8 cellular contexts compared by ENCODE assay signal in the genomic region with DNA sequence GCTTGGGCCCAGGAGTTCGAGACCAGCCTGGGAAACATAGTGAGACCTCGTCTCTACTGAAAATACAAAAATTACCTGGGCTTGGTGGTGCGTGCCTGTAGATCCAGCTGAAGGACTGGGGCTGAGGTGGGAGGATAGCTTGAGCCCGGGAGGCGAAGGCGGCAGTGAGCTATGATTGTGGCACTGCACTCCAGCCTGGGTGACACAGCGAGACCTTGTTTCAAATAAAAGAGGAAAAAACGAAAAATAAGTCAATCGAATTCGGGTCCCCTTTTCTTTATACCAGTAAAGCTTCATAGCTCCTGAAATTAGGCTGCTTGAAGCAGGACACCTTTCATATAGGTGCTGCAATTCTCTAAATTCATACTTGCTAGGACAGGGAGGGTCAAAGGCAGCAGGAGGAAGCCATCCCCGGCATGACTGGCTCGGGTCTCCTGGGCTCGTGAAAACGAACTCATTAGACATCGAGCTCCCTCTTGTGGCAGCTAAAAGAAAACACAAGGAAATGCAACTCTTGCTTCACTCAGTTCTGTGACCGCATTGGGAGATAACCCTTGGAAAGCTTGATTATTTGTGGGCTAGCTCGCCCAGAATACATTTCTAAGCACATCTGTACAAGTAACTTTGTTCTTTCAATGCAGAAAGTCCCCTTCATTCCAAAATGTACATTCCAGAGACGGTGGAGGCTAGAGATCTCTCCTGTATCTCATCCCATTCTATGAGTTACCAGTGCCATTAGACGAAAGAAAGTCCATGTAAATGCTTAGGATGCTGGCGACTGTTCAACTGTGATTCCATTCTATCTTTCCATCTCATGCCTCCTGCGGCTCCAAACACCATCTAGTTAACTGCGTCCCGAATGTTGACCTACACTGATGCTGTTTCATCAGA. TPM values are rescaled to one million over a fixed set of nuclear protein-coding genes. Genes with fewer than 3 reads are reported as not detected.
DNase-seq lines count a peak whose midpoint lies in the region; ATAC-seq and TF ChIP-seq lines count a peak whose summit lies in the region.

No MANE protein-coding gene starts in this region.

- H3K9ac ChIP-seq in parathyroid adenoma: no peak overlapping the region

- H3K4me2 ChIP-seq in parathyroid adenoma (ENCODE audit: low read length): peak overlapping the region; percentile 41

- H3K4me3 ChIP-seq in cardiac muscle cell (no peak overlapping the region), parathyroid adenoma (ENCODE audit: low read depth, low read length) (no peak overlapping the region)

- DNase-seq in Daoy (ENCODE audit: low read depth) (peak; percentile 91), RPMI8226 (peak; percentile 73), cardiac muscle cell (ENCODE audit: low read depth in 1 of 2, low spot score in 1 of 2) (peak; percentile 87 to 98)
- DNase-seq in activated naive CD8-positive, alpha-beta T cell treated with anti-CD3 and anti-CD28 coated beads, Interleukin-2, amount 10 ng/mL, durations not matched to agents 7 days and 5 days: peak; percentile 34

- H3K36me3 ChIP-seq in cardiac muscle cell: no peaks in the 10 kb centered on the region
- no peaks in the 10 kb centered on the region for H3K36me3 ChIP-seq in parathyroid adenoma (ENCODE audit: control insufficient read depth, insufficient read depth, low read length)

- H3K27ac Mint-ChIP-seq in activated naive CD8-positive, alpha-beta T cell treated with anti-CD3 and anti-CD28 coated beads, Interleukin-2, amount 10 ng/mL, durations not matched to agents 7 days and 5 days: no peak overlapping the region

- no peaks in the 10 kb centered on the region for H3K36me3 Mint-ChIP-seq in activated naive CD8-positive, alpha-beta T cell treated with anti-CD3 and anti-CD28 coated beads, Interleukin-2, amount 10 ng/mL, durations not matched to agents 7 days and 5 days

- POLR2A ChIA-PET in activated naive CD8-positive, alpha-beta T cell treated with anti-CD3 and anti-CD28 coated beads, Interleukin-2, amount 10 ng/mL, durations not matched to agents 7 days and 5 days (lab: Charles Lee): interaction anchor here (0.6 kb wide), 1 partner anchor 11 kb away, joined by 3 read pairs; no protein-coding TSS in a partner anchor

- H3K27ac ChIP-seq in cardiac muscle cell: no peak overlapping the region
- no peak overlapping the region for H3K27ac ChIP-seq in parathyroid adenoma

- TF ChIP-seq CTCF in LNCAP (IDR thresholded peaks at IDR 0.05) (peak; percentile 73), cardiac muscle cell (IDR thresholded peaks at IDR 0.05; ENCODE audit: low read depth, low read length) (peak; percentile 64), parathyroid adenoma (IDR thresholded peaks at IDR 0.05) (peak; percentile 79)

- H3K27me3 ChIP-seq in cardiac muscle cell (no peaks in the 10 kb centered on the region), parathyroid adenoma (ENCODE audit: control insufficient read depth, insufficient read depth, low read length) (no peaks in the 10 kb centered on the region)

- H3K27me3 Mint-ChIP-seq in activated naive CD8-positive, alpha-beta T cell treated with anti-CD3 and anti-CD28 coated beads, Interleukin-2, amount 10 ng/mL, durations not matched to agents 7 days and 5 days: peaks cover 35% of the 10 kb centered on the region

- peaks cover 4% of the 10 kb centered on the region for H3K9me3 Mint-ChIP-seq in activated naive CD8-positive, alpha-beta T cell treated with anti-CD3 and anti-CD28 coated beads, Interleukin-2, amount 10 ng/mL, durations not matched to agents 7 days and 5 days

- ATAC-seq in activated naive CD8-positive, alpha-beta T cell treated with anti-CD3 and anti-CD28 coated beads, Interleukin-2, amount 10 ng/mL, durations not matched to agents 7 days and 5 days (ENCODE audit: low read depth): no peak
- ATAC-seq in HG03280 (IDR thresholded peaks at IDR 0.05; ENCODE audit: unreplicated experiment) (no peak), GM21737 (IDR thresholded peaks at IDR 0.05; ENCODE audit: unreplicated experiment) (no peak)

- peak overlapping the region; percentile 89 for H2AFZ ChIP-seq in parathyroid adenoma

- H3K4me3 Mint-ChIP-seq in activated naive CD8-positive, alpha-beta T cell treated with anti-CD3 and anti-CD28 coated beads, Interleukin-2, amount 10 ng/mL, durations not matched to agents 7 days and 5 days: no peak overlapping the region

- H3K9me3 ChIP-seq in cardiac muscle cell (ENCODE audit: low read depth) (no peaks in the 10 kb centered on the region), parathyroid adenoma (ENCODE audit: control insufficient read depth, low read length) (no peaks in the 10 kb centered on the region)

- H3K4me1 ChIP-seq in cardiac muscle cell (ENCODE audit: low read depth) (no peaks in the 10 kb centered on the region), parathyroid adenoma (peaks cover 9% of the 10 kb centered on the region)

- no peaks in the 10 kb centered on the region for H3K79me2 ChIP-seq in parathyroid adenoma

- no peaks in the 10 kb centered on the region for H3K4me1 Mint-ChIP-seq in activated naive CD8-positive, alpha-beta T cell treated with anti-CD3 and anti-CD28 coated beads, Interleukin-2, amount 10 ng/mL, durations not matched to agents 7 days and 5 days

RNA-seq across cellular contexts. Expression of gene FPR2, which starts 16.8 kb away (rescaled TPM):
- not detected in 2 replicates for total RNA-seq in Daoy (2014; rRNA removed; shearing (Covaris generic))
- not detected for total RNA-seq in activated naive CD8-positive, alpha-beta T cell treated with anti-CD3 and anti-CD28 coated beads, Interleukin-2, amount 10 ng/mL, durations not matched to agents 7 days and 5 days
- not detected in 2 replicates for total RNA-seq in cardiac muscle cell
- not detected in 2 replicates for polyA plus RNA-seq in cardiac muscle cell

RNA-seq across cellular contexts. Expression of gene FPR3, which starts 17.1 kb away (rescaled TPM):
- total RNA-seq in Daoy (2014; rRNA removed; shearing (Covaris generic)): not detected in 2 replicates
- total RNA-seq in activated naive CD8-positive, alpha-beta T cell treated with anti-CD3 and anti-CD28 coated beads, Interleukin-2, amount 10 ng/mL, durations not matched to agents 7 days and 5 days: 1 to 10 TPM; 1.8 to 2.5 TPM
- not detected in 2 replicates for total RNA-seq in cardiac muscle cell
- not detected in 2 replicates for polyA plus RNA-seq in cardiac muscle cell

RNA-seq across cellular contexts. Expression of gene FPR1, which starts 26.1 kb away (rescaled TPM):
- 0.74 and 2.9 TPM in 2 replicates for total RNA-seq in Daoy (2014; rRNA removed; shearing (Covaris generic))
- total RNA-seq in activated naive CD8-positive, alpha-beta T cell treated with anti-CD3 and anti-CD28 coated beads, Interleukin-2, amount 10 ng/mL, durations not matched to agents 7 days and 5 days: not detected
- total RNA-seq in cardiac muscle cell: not detected in 2 replicates
- not detected in 2 replicates for polyA plus RNA-seq in cardiac muscle cell

RNA-seq across cellular contexts. Expression of gene HAS1, which starts 54.0 kb away (rescaled TPM):
- total RNA-seq in Daoy (2014; rRNA removed; shearing (Covaris generic)): not detected in 2 replicates
- not detected for total RNA-seq in activated naive CD8-positive, alpha-beta T cell treated with anti-CD3 and anti-CD28 coated beads, Interleukin-2, amount 10 ng/mL, durations not matched to agents 7 days and 5 days
- 0.11 and 0.27 TPM in 2 replicates for total RNA-seq in cardiac muscle cell
- polyA plus RNA-seq in cardiac muscle cell: 0.46 and 0.61 TPM in 2 replicates

Comparison
In these comparisons a context has a peak if more than half of its experiments do, and no peak if none do; other contexts are left out.
1. DNase-seq: peak in every context shown above with its lines; median percentile 92 in cardiac muscle cell; 91 in Daoy; 73 in RPMI8226; 34 in activated naive CD8-positive, alpha-beta T cell treated with anti-CD3 and anti-CD28 coated beads, Interleukin-2, amount 10 ng/mL, durations not matched to agents 7 days and 5 days.